In the genomic region with DNA sequence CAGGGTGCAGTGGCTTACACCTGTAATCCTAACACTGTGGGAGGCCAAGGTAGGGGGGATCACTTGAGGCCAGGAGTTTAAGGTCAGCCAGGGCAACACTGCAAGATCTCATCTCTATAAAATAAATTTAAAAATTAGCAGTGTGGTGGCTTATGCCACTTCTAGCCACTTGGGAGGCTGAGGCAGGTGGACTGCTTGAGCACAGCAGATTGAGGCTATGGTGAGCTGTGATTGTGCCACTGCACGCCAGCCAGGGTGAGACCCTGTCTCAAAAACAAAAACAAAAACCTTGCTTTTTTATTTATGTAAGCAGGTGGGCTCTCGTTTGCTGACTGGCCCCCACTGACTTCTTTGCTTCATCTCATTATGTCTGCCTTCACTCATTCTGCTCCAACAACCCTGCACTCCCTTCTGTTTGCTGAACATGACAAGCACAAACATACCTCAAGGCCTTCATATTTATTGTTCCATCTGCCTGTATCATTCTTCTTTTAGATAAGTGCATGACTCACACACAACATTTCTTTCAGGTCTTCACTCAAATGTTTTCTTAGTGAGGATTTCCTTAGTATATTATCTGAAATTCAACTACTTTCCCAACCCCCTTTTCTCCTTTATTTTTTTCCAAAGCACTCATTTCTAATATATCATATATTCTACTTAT, we compare ENCODE assay signal across 19 cellular contexts. TPM values are rescaled to one million over a fixed set of nuclear protein-coding genes. Genes with fewer than 3 reads are reported as not detected.
DNase-seq lines count a peak whose midpoint lies in the region; ATAC-seq, FAIRE-seq and TF ChIP-seq lines count a peak whose summit lies in the region.
"Had no signal": no experiment of that assay in that cellular context is flagged by ENCODE, and none has a peak within 500 bp of the region (broad histone marks: within the 10 kb centered on the region; RNA-seq: fewer than 3 reads in every experiment).

No MANE protein-coding gene starts in this region.

- no peak for ATAC-seq in activated naive CD8-positive, alpha-beta T cell treated with anti-CD3 and anti-CD28 coated beads, Interleukin-2, amount 50 U/mL, for 24 hours
- ATAC-seq in Panc1: 0 out of 2 replicates have a peak, but pooled peaks have one; percentile 35
- ATAC-seq in stimulated activated naive B cell treated with anti-CD40 and anti-IgM and Interleukin-4, amounts not matched to agents 10 μg/mL and 1 μg/mL and 100 μg/mL, for 72 hours (replicated peaks): no peak
- ATAC-seq in HG03439 (IDR thresholded peaks at IDR 0.05; ENCODE audit: unreplicated experiment): no peak
- ATAC-seq: left lobe of liver had no signal

- no TSS peak for BruUV-seq in Panc1 (replicated peaks; lab: Mats Ljungman, UMichigan)

- in situ Hi-C loops in Panc1 (cut with HindIII; ENCODE audit: low pct_unique_long_range_greater_than_20kb, low sequenced_read_pairs): no loop called here

- FAIRE-seq in urothelium cell line (lab: Jason Lieb, UNC): no peak
- FAIRE-seq: GM18507, TTC549 had no signal

- POLR2A ChIA-PET in Panc1 (lab: Charles Lee): interaction anchor here (0.9 kb wide), 1 partner anchor 12 kb away, joined by 3 read pairs; no protein-coding TSS in a partner anchor

- H3K4me3 ChIP-seq in Panc1 (ENCODE audit: low read depth in 2 of 2, low read length in 2 of 2): no peak overlapping the region
- no peak overlapping the region for H3K4me3 ChIP-seq in fibroblast of villous mesenchyme (ENCODE audit: low read depth, low read length)
- H3K4me3 ChIP-seq: stomach had no signal

- peaks cover 42% of the 10 kb centered on the region for H3K36me3 Mint-ChIP-seq in activated naive CD8-positive, alpha-beta T cell treated with anti-CD3 and anti-CD28 coated beads, Interleukin-2, amount 50 U/mL, for 24 hours (ENCODE audit: low read depth)
- peaks cover 12% of the 10 kb centered on the region for H3K36me3 Mint-ChIP-seq in activated naive CD8-positive, alpha-beta T cell treated with anti-CD3 and anti-CD28 coated beads for 36 hours
- H3K36me3 Mint-ChIP-seq in stimulated activated naive B cell treated with anti-CD40 and anti-IgM and Interleukin-4, amounts not matched to agents 10 μg/mL and 1 μg/mL and 100 μg/mL, for 72 hours: peaks cover 52 to 71% of the 10 kb centered on the region in 2 donors

- CTCF ChIA-PET in Panc1 (lab: Charles Lee): interaction anchor here (0.6 kb wide), 1 partner anchor 260 kb away, joined by 16 read pairs; no protein-coding TSS in a partner anchor

- no peaks in the 10 kb centered on the region for H3K9me3 Mint-ChIP-seq in activated naive CD8-positive, alpha-beta T cell treated with anti-CD3 and anti-CD28 coated beads, Interleukin-2, amount 50 U/mL, for 24 hours
- H3K9me3 Mint-ChIP-seq in activated naive CD8-positive, alpha-beta T cell treated with anti-CD3 and anti-CD28 coated beads for 36 hours: no peaks in the 10 kb centered on the region
- H3K9me3 Mint-ChIP-seq in stimulated activated naive B cell treated with anti-CD40 and anti-IgM and Interleukin-4, amounts not matched to agents 10 μg/mL and 1 μg/mL and 100 μg/mL, for 72 hours: no peaks in the 10 kb centered on the region
- H3K9me3 Mint-ChIP-seq: dendritic cell treated with granulocyte-macrophage colony-stimulating factor and Interleukin-4, amounts not matched to agents 40 ng/mL and 50 ng/mL, for 4 days had no signal

- no peaks in the 10 kb centered on the region for H3K27me3 ChIP-seq in Panc1 (ENCODE audit: control insufficient read depth, insufficient read depth, low read length)
- H3K27me3 ChIP-seq: stomach had no signal

- H3K27me3 Mint-ChIP-seq in activated naive CD8-positive, alpha-beta T cell treated with anti-CD3 and anti-CD28 coated beads, Interleukin-2, amount 50 U/mL, for 24 hours: no peaks in the 10 kb centered on the region
- H3K27me3 Mint-ChIP-seq in activated naive CD8-positive, alpha-beta T cell treated with anti-CD3 and anti-CD28 coated beads for 36 hours: no peaks in the 10 kb centered on the region
- H3K27me3 Mint-ChIP-seq in stimulated activated naive B cell treated with anti-CD40 and anti-IgM and Interleukin-4, amounts not matched to agents 10 μg/mL and 1 μg/mL and 100 μg/mL, for 72 hours: no peaks in the 10 kb centered on the region
- H3K27me3 Mint-ChIP-seq: dendritic cell treated with granulocyte-macrophage colony-stimulating factor and Interleukin-4, amounts not matched to agents 40 ng/mL and 50 ng/mL, for 4 days had no signal

- no peak overlapping the region for H3K27ac ChIP-seq in Panc1 (ENCODE audit: low read length)
- H3K27ac ChIP-seq: parathyroid adenoma, stomach had no signal

- no peak for DNase-seq in activated naive CD8-positive, alpha-beta T cell treated with anti-CD3 and anti-CD28 coated beads, Interleukin-2, amount 50 U/mL, for 24 hours
- DNase-seq in activated naive CD8-positive, alpha-beta T cell treated with anti-CD3 and anti-CD28 coated beads for 36 hours: no peak
- no peak for DNase-seq in Panc1 (ENCODE audit: low read depth, low spot score)
- peak; percentile 50 for DNase-seq in fibroblast of villous mesenchyme (ENCODE audit: low read depth)
- DNase-seq in stimulated activated naive B cell treated with anti-CD40 and anti-IgM and Interleukin-4, amounts not matched to agents 10 μg/mL and 1 μg/mL and 100 μg/mL, for 72 hours: no peak
- DNase-seq in urothelium cell line (ENCODE audit: low spot score): no peak
- no peak for DNase-seq in AG08396 (ENCODE audit: low spot score)
- DNase-seq: activated CD4-positive, alpha-beta T cell treated with anti-CD3 and anti-CD28 coated beads, Interleukin-2, amount 50 U/mL, for 4 hours; amniotic stem cell; KBM-7; NCI-H446 treated with DMSO at 0.1 percent for 48 hours; stimulated activated CD4-positive, alpha-beta T cell treated with anti-CD3 and anti-CD28 coated beads, Interleukin-12 subunit alpha, Interleukin-12 subunit beta, amount 100 ng/mL, for 4 hours; stomach had no signal

- H3K4me1 ChIP-seq in Panc1 (ENCODE audit: control insufficient read depth, insufficient read depth, low read length): no peaks in the 10 kb centered on the region
- H3K4me1 ChIP-seq: parathyroid adenoma, stomach had no signal

- TF ChIP-seq CTCF in Panc1 (IDR thresholded peaks at IDR 0.05) (no peak), fibroblast of villous mesenchyme (IDR thresholded peaks at IDR 0.05; ENCODE audit: insufficient read depth, low read depth, low read length) (no peak)

- intact Hi-C loops in Panc1 (cut with micrococcal nuclease; ENCODE audit: unreplicated experiment): no loop called here

- H3K4me3 Mint-ChIP-seq in activated naive CD8-positive, alpha-beta T cell treated with anti-CD3 and anti-CD28 coated beads, Interleukin-2, amount 50 U/mL, for 24 hours: no peak overlapping the region
- H3K4me3 Mint-ChIP-seq in activated naive CD8-positive, alpha-beta T cell treated with anti-CD3 and anti-CD28 coated beads for 36 hours: no peak overlapping the region
- H3K4me3 Mint-ChIP-seq in stimulated activated naive B cell treated with anti-CD40 and anti-IgM and Interleukin-4, amounts not matched to agents 10 μg/mL and 1 μg/mL and 100 μg/mL, for 72 hours: no peak overlapping the region
- H3K4me3 Mint-ChIP-seq: dendritic cell treated with granulocyte-macrophage colony-stimulating factor and Interleukin-4, amounts not matched to agents 40 ng/mL and 50 ng/mL, for 4 days had no signal

- H3K9me3 ChIP-seq in Panc1 (ENCODE audit: control insufficient read depth, insufficient read depth, low read depth, low read length): no peaks in the 10 kb centered on the region
- H3K9me3 ChIP-seq: stomach had no signal

- H3K36me3 ChIP-seq in Panc1 (ENCODE audit: control insufficient read depth, insufficient read depth, low read length): peaks cover 42% of the 10 kb centered on the region

- H3K4me1 Mint-ChIP-seq in activated naive CD8-positive, alpha-beta T cell treated with anti-CD3 and anti-CD28 coated beads, Interleukin-2, amount 50 U/mL, for 24 hours: no peaks in the 10 kb centered on the region
- no peaks in the 10 kb centered on the region for H3K4me1 Mint-ChIP-seq in activated naive CD8-positive, alpha-beta T cell treated with anti-CD3 and anti-CD28 coated beads for 36 hours
- H3K4me1 Mint-ChIP-seq in stimulated activated naive B cell treated with anti-CD40 and anti-IgM and Interleukin-4, amounts not matched to agents 10 μg/mL and 1 μg/mL and 100 μg/mL, for 72 hours: peaks cover 0 to 1% of the 10 kb centered on the region in 2 donors

- peak overlapping the region; percentile 14 for H3K27ac Mint-ChIP-seq in activated naive CD8-positive, alpha-beta T cell treated with anti-CD3 and anti-CD28 coated beads, Interleukin-2, amount 50 U/mL, for 24 hours
- no peak overlapping the region for H3K27ac Mint-ChIP-seq in activated naive CD8-positive, alpha-beta T cell treated with anti-CD3 and anti-CD28 coated beads for 36 hours
- H3K27ac Mint-ChIP-seq in stimulated activated naive B cell treated with anti-CD40 and anti-IgM and Interleukin-4, amounts not matched to agents 10 μg/mL and 1 μg/mL and 100 μg/mL, for 72 hours: peak overlapping the region; percentile 33
- H3K27ac Mint-ChIP-seq: dendritic cell treated with granulocyte-macrophage colony-stimulating factor and Interleukin-4, amounts not matched to agents 40 ng/mL and 50 ng/mL, for 4 days had no signal

RNA-seq across cellular contexts. Expression of gene CLNS1A, which starts 32.4 kb away (rescaled TPM):
- 100 to 1,000 TPM; 191 to 194 TPM for total RNA-seq in activated naive CD8-positive, alpha-beta T cell treated with anti-CD3 and anti-CD28 coated beads for 36 hours
- total RNA-seq in Panc1 (2021; ENCODE audit: unreplicated experiment) (117 TPM), fibroblast of villous mesenchyme (69.3 and 88.5 TPM in 2 replicates)
- 140 TPM for polyA plus RNA-seq in Panc1 (2012; ENCODE audit: insufficient read length)
